Comparison of ENCODE assay signal across 8 cellular contexts in genomic region chr11:102279641-102280170, GRCh38. TPM values are rescaled to one million over a fixed set of nuclear protein-coding genes. Genes with fewer than 3 reads are reported as not detected.
A peak's percentile ranks its signal among the peaks of the same experiment; 100 is the strongest.
DNase-seq lines count a peak whose midpoint lies in the region; ATAC-seq and TF ChIP-seq lines count a peak whose summit lies in the region.

No MANE protein-coding gene starts in this region.

- H3K27ac ChIP-seq in vagina = peak overlapping the region; percentile 59

- H3K9me3 Mint-ChIP-seq in WTC11 = no peaks in the 10 kb centered on the region
- no peaks in the 10 kb centered on the region for H3K9me3 Mint-ChIP-seq in natural killer cell

- no peak for TF ChIP-seq POLR2A in vagina (IDR thresholded peaks at IDR 0.05)

- H3K4me3 Mint-ChIP-seq in WTC11 (peak overlapping the region; percentile 54), natural killer cell (no peak overlapping the region)

- CTCF ChIA-PET in WTC11 (lab: Charles Lee) = interaction anchor here (0.9 to 2.8 kb wide), 7 partner anchors 10 to 161 kb away, joined by 3 to 35 read pairs (median 4); no protein-coding TSS in a partner anchor

- TF ChIP-seq CTCF in WTC11 (IDR thresholded peaks at IDR 0.05) = no peak
- TF ChIP-seq CTCF in vagina (IDR thresholded peaks at IDR 0.05) = peak in 1 of 3 experiments; percentile 40
- no peak for TF ChIP-seq CTCF in natural killer cell (IDR thresholded peaks at IDR 0.05)

- intact Hi-C loops in vagina (cut with DNase I) = no loop called here
- intact Hi-C loops in natural killer cell (cut with micrococcal nuclease) = no loop called here

- H3K36me3 ChIP-seq in vagina = no peaks in the 10 kb centered on the region

- peak; percentile 47 for DNase-seq in AG08395 (ENCODE audit: low spot score)
- no peak for DNase-seq in WTC11 (ENCODE audit: low spot score)
- peak; percentile 87 for DNase-seq in left kidney (ENCODE audit: low read depth, low spot score)
- no peak for DNase-seq in vagina (ENCODE audit: extremely low spot score in 2 of 2)
- no peak for DNase-seq in natural killer cell

- ATAC-seq in GM19035 (IDR thresholded peaks at IDR 0.05; ENCODE audit: unreplicated experiment) (peak; percentile 98), HG03097 (IDR thresholded peaks at IDR 0.05; ENCODE audit: low FRiP score, unreplicated experiment) (peak; percentile 98), WTC11 (peak; percentile 31), natural killer cell (no peak), GM18502 (IDR thresholded peaks at IDR 0.05; ENCODE audit: poor library complexity, unreplicated experiment) (no peak)

- peak overlapping the region; percentile 4 to 14 for H3K4me3 ChIP-seq in vagina

- peaks cover 35% of the 10 kb centered on the region for H3K4me1 Mint-ChIP-seq in WTC11
- H3K4me1 Mint-ChIP-seq in natural killer cell = peaks cover 0 to 6% of the 10 kb centered on the region in 2 donors

- peaks cover 36% of the 10 kb centered on the region for H3K4me1 ChIP-seq in vagina

- H3K9me3 ChIP-seq in vagina = no peaks in the 10 kb centered on the region

- H3K27me3 Mint-ChIP-seq in WTC11 (ENCODE audit: low read depth) (no peaks in the 10 kb centered on the region), natural killer cell (ENCODE audit: low read depth in 2 of 2) (peaks cover 21 to 37% of the 10 kb centered on the region in 2 donors)

- H3K27ac Mint-ChIP-seq in WTC11 = peak overlapping the region; percentile 58
- no peak overlapping the region for H3K27ac Mint-ChIP-seq in natural killer cell

- no peaks in the 10 kb centered on the region for H3K27me3 ChIP-seq in vagina

- H3K36me3 Mint-ChIP-seq in WTC11 = no peaks in the 10 kb centered on the region
- H3K36me3 Mint-ChIP-seq in natural killer cell = no peaks in the 10 kb centered on the region

- POLR2A ChIA-PET in WTC11 (lab: Charles Lee) = no interaction called here

TF ChIP-seq in WTC11, 78 proteins besides CTCF, POLR2A, EP300 and RAD21:
- TF ChIP-seq TP53 (CRISPR knock-in tag; IDR thresholded peaks at IDR 0.05) (no peak), MAX (CRISPR knock-in tag; IDR thresholded peaks at IDR 0.05) (no peak), GTF2I (CRISPR knock-in tag; conservative IDR thresholded peaks at IDR 0.05) (no peak), ATF3 (CRISPR knock-in tag; conservative IDR thresholded peaks at IDR 0.05) (no peak), E2F5 (CRISPR knock-in tag; IDR thresholded peaks at IDR 0.05) (no peak), E2F1 (CRISPR knock-in tag; IDR thresholded peaks at IDR 0.05) (no peak), NR2C2 (CRISPR knock-in tag; IDR thresholded peaks at IDR 0.05) (no peak), SMAD3 (CRISPR knock-in tag; IDR thresholded peaks at IDR 0.05; ENCODE audit: borderline replicate concordance) (no peak), FOXP1 (CRISPR knock-in tag; IDR thresholded peaks at IDR 0.05; ENCODE audit: borderline replicate concordance) (no peak), GABPB1 (CRISPR knock-in tag; IDR thresholded peaks at IDR 0.05) (no peak)

RNA-seq across cellular contexts. Expression of gene BIRC3, which starts 37.6 kb away (rescaled TPM):
- 0.33 to 0.50 TPM (median 0.39 TPM) in 3 replicates for total RNA-seq in WTC11 (2021)
- 7.1 TPM for total RNA-seq in vagina
- total RNA-seq in natural killer cell = 10 to 100 TPM; 14.2 to 92.3 (median 20.1) TPM

Comparison
In these comparisons a context has a peak if more than half of its experiments do, and no peak if none do; other contexts are left out.
1. DNase-seq: peak in AG08395 (single experiment) and left kidney (single experiment); none in WTC11 (single experiment), vagina (0 of 2) and natural killer cell (single experiment).
2. ATAC-seq: peak in GM19035 (single experiment), HG03097 (single experiment) and WTC11 (single experiment); none in natural killer cell (0 of 3) and GM18502 (single experiment).